ENCODE assay signal across 10 cellular contexts in genomic region chr9:113886003-113886324, GRCh38. TPM values are rescaled to one million over a fixed set of nuclear protein-coding genes. Genes with fewer than 3 reads are reported as not detected.
A peak's percentile ranks its signal among the peaks of the same experiment; 100 is the strongest.
DNase-seq lines count a peak whose midpoint lies in the region; ATAC-seq and TF ChIP-seq lines count a peak whose summit lies in the region.
"Had no signal": no experiment of that assay in that cellular context is flagged by ENCODE, and none has a peak within 500 bp of the region (broad histone marks: within the 10 kb centered on the region; RNA-seq: fewer than 3 reads in every experiment).

No MANE protein-coding gene starts in this region.

- H3K4me3 ChIP-seq in right lobe of liver (peak overlapping the region; percentile 16 to 29 (median 21)), suprapubic skin (peak overlapping the region; percentile 36)

- intact Hi-C loops in right lobe of liver (cut with DNase I), result no loop called here

- no peaks in the 10 kb centered on the region for H3K27me3 ChIP-seq in right lobe of liver
- no peaks in the 10 kb centered on the region for H3K27me3 ChIP-seq in suprapubic skin

- WGBS in right lobe of liver (ENCODE audit: insufficient coverage, low coverage, low lambda C conversion rate, missing lambda C conversion rate), result 0% methylated on average over 1 of the region's 1 CpG
- WGBS in suprapubic skin, result 20% methylated on average over 1 of the region's 1 CpG

- no peaks in the 10 kb centered on the region for H3K9me3 ChIP-seq in right lobe of liver
- H3K9me3 ChIP-seq in suprapubic skin, result no peaks in the 10 kb centered on the region

- H3K36me3 ChIP-seq in right lobe of liver (no peaks in the 10 kb centered on the region), suprapubic skin (no peaks in the 10 kb centered on the region)

- no peak for TF ChIP-seq EP300 in suprapubic skin (IDR thresholded peaks at IDR 0.05)

- no peak for TF ChIP-seq CTCF in right lobe of liver (IDR thresholded peaks at IDR 0.05)
- no peak for TF ChIP-seq CTCF in suprapubic skin (IDR thresholded peaks at IDR 0.05)
- TF ChIP-seq CTCF in GM13977 (IDR thresholded peaks at IDR 0.05; ENCODE audit: extremely low read depth, insufficient read depth, missing control alignments), result no peak

- H3K4me1 ChIP-seq in right lobe of liver (peaks cover 0 to 29% (median 15%) of the 10 kb centered on the region in 4 donors), suprapubic skin (peaks cover 38% of the 10 kb centered on the region)

- DNase-seq in NCI-H2227 (lab: John Stamatoyannopoulos, UW; ENCODE audit: unreplicated experiment) (peak; percentile 0), NCI-H2227 treated with DMSO at 0.1 percent for 48 hours (lab: John Stamatoyannopoulos, UW) (no peak), astrocyte of the hippocampus (ENCODE audit: low read depth, low spot score) (peak; percentile 26), right lobe of liver (no peak), suprapubic skin (ENCODE audit: low spot score in 2 of 2) (no peak), caudate nucleus (lab: John Stamatoyannopoulos, UW) (no peak), GM13977 (ENCODE audit: low spot score) (no peak)
- DNase-seq: cerebellar nuclear complex, posterior cingulate gyrus had no signal

- TF ChIP-seq POLR2A in right lobe of liver (IDR thresholded peaks at IDR 0.05) (no peak), suprapubic skin (IDR thresholded peaks at IDR 0.05) (no peak)

- in situ Hi-C loops in GM13977 (cut with MboI; ENCODE audit: low pct_unique_long_range_greater_than_20kb, low sequenced_read_pairs, unreplicated experiment), result no loop called here

- H3K27ac ChIP-seq in right lobe of liver (peak overlapping the region; percentile 10 to 79 (median 71)), suprapubic skin (no peak overlapping the region), caudate nucleus (ENCODE audit: low read depth, low read length) (no peak overlapping the region)

- peak; percentile 63 to 77 (median 72) for ATAC-seq in right lobe of liver
- ATAC-seq in GM18909 (IDR thresholded peaks at IDR 0.05; ENCODE audit: poor library complexity, unreplicated experiment), result no peak

RNA-seq across cellular contexts. Expression of gene ZNF618, which starts 9.9 kb away (rescaled TPM):
- total RNA-seq in right lobe of liver (1 to 10 TPM; 2.9 to 7.9 (median 6.0) TPM), suprapubic skin (1 to 10 TPM; 2.9 to 5.8 (median 4.2) TPM)

Comparison
In these comparisons a context has a peak if more than half of its experiments do, and no peak if none do; other contexts are left out.
1. DNase-seq: peak in NCI-H2227 (single experiment) and astrocyte of the hippocampus (single experiment); none in NCI-H2227 treated with DMSO at 0.1 percent for 48 hours (single experiment), right lobe of liver (0 of 3), suprapubic skin (0 of 2), caudate nucleus (0 of 61) and GM13977 (single experiment).
2. H3K27ac ChIP-seq: peak in right lobe of liver (3 of 3); none in suprapubic skin (single experiment) and caudate nucleus (single experiment).